In the genomic region with DNA sequence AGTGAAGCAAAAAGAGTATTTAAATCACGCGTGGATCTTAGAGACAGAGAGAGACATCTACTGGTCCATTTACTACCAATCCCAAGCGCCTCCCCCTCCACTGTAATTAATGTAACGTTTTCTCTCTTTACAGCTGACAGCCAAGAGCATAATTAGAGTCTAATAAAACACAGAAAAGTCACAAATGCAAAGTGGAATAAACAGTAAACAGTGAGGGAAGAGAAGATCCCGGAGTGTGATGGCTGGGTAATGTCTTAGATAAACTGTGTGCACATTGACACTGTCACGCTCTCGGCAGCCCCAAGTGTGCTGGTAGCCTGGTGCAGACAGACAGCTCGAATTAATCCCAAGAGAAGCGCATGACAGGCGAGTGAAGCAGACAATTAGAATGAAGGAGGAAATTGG, we compare ENCODE assay signal across 10 cellular contexts.
DNase-seq lines count a peak whose midpoint lies in the region; ATAC-seq, FAIRE-seq and TF ChIP-seq lines count a peak whose summit lies in the region.
"Had no signal": no experiment of that assay in that cellular context is flagged by ENCODE, and none has a peak within 500 bp of the region (broad histone marks: within the 10 kb centered on the region; RNA-seq: fewer than 3 reads in every experiment).

No MANE protein-coding gene starts in this region.

- no peak overlapping the region for H3K27ac Mint-ChIP-seq in natural killer cell treated with Interleukin-12 subunit alpha and Interleukin-12 subunit beta and Interleukin-15 and Interleukin-18, amount 100 ng/mL, for 72 hours
- H3K27ac Mint-ChIP-seq: activated T-helper 2 cell treated with anti-CD3 and anti-CD28 coated beads, Interferon-gamma antibody, Interleukin-2, Interleukin-4, amounts not matched to agents 10 μg/mL and 5 μg/mL and 100 μg/mL, durations not matched to agents 14 hours and 24 hours and 36 hours had no signal

- H3K4me1 ChIP-seq in fibroblast of lung (ENCODE audit: control insufficient read depth, extremely low read depth, insufficient read depth, low read length) (no peaks in the 10 kb centered on the region), pancreas (no peaks in the 10 kb centered on the region)

- intact Hi-C loops in pancreas (cut with DNase I) = no loop called here

- H3K27ac ChIP-seq in fibroblast of lung (ENCODE audit: insufficient read depth, low read length) (no peak overlapping the region), pancreas (no peak overlapping the region)

- no peaks in the 10 kb centered on the region for H3K4me1 Mint-ChIP-seq in natural killer cell treated with Interleukin-12 subunit alpha and Interleukin-12 subunit beta and Interleukin-15 and Interleukin-18, amount 100 ng/mL, for 72 hours (ENCODE audit: low read depth in 2 of 2)

- no peak overlapping the region for H3K9ac ChIP-seq in fibroblast of lung (ENCODE audit: insufficient read depth, low read length)

- H3K27me3 Mint-ChIP-seq in natural killer cell treated with Interleukin-12 subunit alpha and Interleukin-12 subunit beta and Interleukin-15 and Interleukin-18, amount 100 ng/mL, for 72 hours = no peaks in the 10 kb centered on the region

- H3K9me3 ChIP-seq in fibroblast of lung (ENCODE audit: control insufficient read depth, insufficient read depth, low read depth, low read length) (no peaks in the 10 kb centered on the region), pancreas (no peaks in the 10 kb centered on the region)

- 43 to 48% methylated on average over 10 of the region's 10 CpGs for WGBS in pancreas, 2 donors

- no peaks in the 10 kb centered on the region for H3K79me2 ChIP-seq in fibroblast of lung (ENCODE audit: control insufficient read depth, insufficient read depth, low read length)

- H3K4me3 ChIP-seq in fibroblast of lung (replicated peaks in 1 of 4; ENCODE audit: control extremely low read depth in 1 of 4, insufficient read depth in 1 of 4, low read depth in 3 of 4, low read length in 4 of 4) (peak overlapping the region in 1 of 4 experiments; percentile 43), pancreas (no peak overlapping the region)

- FAIRE-seq in H54 (lab: Jason Lieb, UNC) (no peak), pancreas (lab: Jason Lieb, UNC) (no peak)

- H2AFZ ChIP-seq in fibroblast of lung (ENCODE audit: low read length) = peak overlapping the region; percentile 41

- no peaks in the 10 kb centered on the region for H3K9me3 Mint-ChIP-seq in natural killer cell treated with Interleukin-12 subunit alpha and Interleukin-12 subunit beta and Interleukin-15 and Interleukin-18, amount 100 ng/mL, for 72 hours
- H3K9me3 Mint-ChIP-seq: activated T-helper 2 cell treated with anti-CD3 and anti-CD28 coated beads, Interferon-gamma antibody, Interleukin-2, Interleukin-4, amounts not matched to agents 10 μg/mL and 5 μg/mL and 100 μg/mL, durations not matched to agents 14 hours and 24 hours and 36 hours had no signal

- no peaks in the 10 kb centered on the region for H3K36me3 Mint-ChIP-seq in natural killer cell treated with Interleukin-12 subunit alpha and Interleukin-12 subunit beta and Interleukin-15 and Interleukin-18, amount 100 ng/mL, for 72 hours

- H3K27me3 ChIP-seq in fibroblast of lung (ENCODE audit: control insufficient read depth, insufficient read depth, low read length) (no peaks in the 10 kb centered on the region), pancreas (no peaks in the 10 kb centered on the region)

- DNase-seq in H54 (ENCODE audit: insufficient read length, low spot score) = peak; percentile 2
- peak; percentile 29 for DNase-seq in NCI-H774 (lab: John Stamatoyannopoulos, UW)
- DNase-seq in fibroblast of lung (ENCODE audit: low read depth in 2 of 2) = no peak
- no peak for DNase-seq in pancreas
- no peak for DNase-seq in cerebellar nuclear complex (lab: John Stamatoyannopoulos, UW)
- no peak for DNase-seq in NCI-H2196 (lab: John Stamatoyannopoulos, UW; ENCODE audit: unreplicated experiment)
- no peak for DNase-seq in natural killer cell treated with Interleukin-12 subunit alpha and Interleukin-12 subunit beta and Interleukin-15 and Interleukin-18, amount 100 ng/mL, for 72 hours (ENCODE audit: low spot score)
- DNase-seq: stimulated activated CD4-positive, alpha-beta T cell treated with anti-CD3 and anti-CD28 coated beads, Interleukin-15, amount 100 ng/mL, for 24 hours had no signal

- ATAC-seq in pancreas (peak in 3 of 4 donors; percentile 32 to 76 (median 44)), GM18520 (IDR thresholded peaks at IDR 0.05; ENCODE audit: unreplicated experiment) (no peak)
- no peak for ATAC-seq in natural killer cell treated with Interleukin-12 subunit alpha and Interleukin-12 subunit beta and Interleukin-15 and Interleukin-18, amount 100 ng/mL, for 72 hours

- no peak overlapping the region for H3K4me2 ChIP-seq in fibroblast of lung (ENCODE audit: extremely low read depth, insufficient read depth, low read length)

- TF ChIP-seq POLR2A in H54 (IDR thresholded peaks at IDR 0.05; ENCODE audit: low read depth, low read length) = no peak

- H3K36me3 ChIP-seq in fibroblast of lung (ENCODE audit: control insufficient read depth, insufficient read depth, low read length) = no peaks in the 10 kb centered on the region
- no peaks in the 10 kb centered on the region for H3K36me3 ChIP-seq in pancreas

- no peaks in the 10 kb centered on the region for H4K20me1 ChIP-seq in fibroblast of lung (ENCODE audit: control insufficient read depth, extremely low read depth, insufficient read depth, low read length)

- TF ChIP-seq CTCF in fibroblast of lung (conservative IDR thresholded peaks at IDR 0.05 in 1 of 2, IDR thresholded peaks at IDR 0.05 in 1 of 2; ENCODE audit: low read depth in 1 of 2, low read length in 2 of 2) (no peak), pancreas (IDR thresholded peaks at IDR 0.05) (no peak)

- H3K4me3 Mint-ChIP-seq in natural killer cell treated with Interleukin-12 subunit alpha and Interleukin-12 subunit beta and Interleukin-15 and Interleukin-18, amount 100 ng/mL, for 72 hours = no peak overlapping the region

Comparison
In these comparisons a context has a peak if more than half of its experiments do, and no peak if none do; other contexts are left out.
1. DNase-seq: peak in H54 (single experiment) and NCI-H774 (single experiment); none in fibroblast of lung (0 of 2), pancreas (0 of 6), cerebellar nuclear complex (0 of 2), NCI-H2196 (single experiment) and natural killer cell treated with Interleukin-12 subunit alpha and Interleukin-12 subunit beta and Interleukin-15 and Interleukin-18, amount 100 ng/mL, for 72 hours (single experiment).
2. ATAC-seq: peak in pancreas (3 of 4); none in GM18520 (single experiment) and natural killer cell treated with Interleukin-12 subunit alpha and Interleukin-12 subunit beta and Interleukin-15 and Interleukin-18, amount 100 ng/mL, for 72 hours (0 of 2).